16 cellular contexts compared by ENCODE assay signal in genomic region chr2:146048141-146048540, GRCh38.
DNase-seq lines count a peak whose midpoint lies in the region; FAIRE-seq and TF ChIP-seq lines count a peak whose summit lies in the region.
"Had no signal": no experiment of that assay in that cellular context is flagged by ENCODE, and none has a peak within 500 bp of the region (broad histone marks: within the 10 kb centered on the region; RNA-seq: fewer than 3 reads in every experiment).

No MANE protein-coding gene starts in this region.

- no peaks in the 10 kb centered on the region for H3K4me1 ChIP-seq in small intestine (ENCODE audit: control insufficient read depth in 2 of 2, insufficient read depth in 1 of 2, low read depth in 1 of 2, low read length in 1 of 2)
- no peaks in the 10 kb centered on the region for H3K4me1 ChIP-seq in transverse colon

- no peak for TF ChIP-seq POLR2A in transverse colon (IDR thresholded peaks at IDR 0.05)

- in situ Hi-C loops in transverse colon (cut with MboI; ENCODE audit: low pct_ligation_motif_present in 1 of 4, low pct_unique_long_range_greater_than_20kb in 1 of 4, low sequenced_read_pairs in 3 of 4) = no loop called here

- H3K27ac ChIP-seq in small intestine (ENCODE audit: low read depth in 1 of 2, low read length in 1 of 2) (no peak overlapping the region), transverse colon (no peak overlapping the region)

- H3K9me3 ChIP-seq in small intestine (ENCODE audit: control insufficient read depth, low read depth) (no peaks in the 10 kb centered on the region), transverse colon (no peaks in the 10 kb centered on the region)

- TF ChIP-seq EP300 in transverse colon (IDR thresholded peaks at IDR 0.05; ENCODE audit: low read depth) = no peak

- H3K36me3 Mint-ChIP-seq in chondrocyte (ENCODE audit: low read depth) = no peaks in the 10 kb centered on the region

- no peaks in the 10 kb centered on the region for H3K27me3 ChIP-seq in small intestine (ENCODE audit: control insufficient read depth in 2 of 2, insufficient read depth in 2 of 2, low read length in 2 of 2)
- no peaks in the 10 kb centered on the region for H3K27me3 ChIP-seq in transverse colon

- H3K27ac Mint-ChIP-seq in chondrocyte (ENCODE audit: unreplicated experiment) = no peak overlapping the region
- H3K27ac Mint-ChIP-seq: B cell; CD4-positive, alpha-beta T cell; H9 had no signal

- H3K4me3 Mint-ChIP-seq in chondrocyte (ENCODE audit: unreplicated experiment) = no peak overlapping the region
- H3K4me3 Mint-ChIP-seq: B cell; CD4-positive, alpha-beta T cell; H9 had no signal

- H3K4me3 ChIP-seq in small intestine (ENCODE audit: low read depth in 1 of 2, low read length in 2 of 2) (no peak overlapping the region), transverse colon (no peak overlapping the region)
- H3K4me3 ChIP-seq: GM12878 had no signal

- peaks cover 3% of the 10 kb centered on the region for H3K9me3 Mint-ChIP-seq in chondrocyte (ENCODE audit: low read depth)
- H3K9me3 Mint-ChIP-seq: CD4-positive, alpha-beta T cell; H9 had no signal

- DNase-seq in NCI-H748 (lab: John Stamatoyannopoulos, UW; ENCODE audit: unreplicated experiment) (peak; percentile 8), NCI-H748 treated with DMSO at 0.1 percent for 48 hours (lab: John Stamatoyannopoulos, UW) (no peak), NCI-H146 (lab: John Stamatoyannopoulos, UW) (peak; percentile 6), chondrocyte (ENCODE audit: low spot score) (no peak), small intestine (peak; percentile 0), transverse colon (no peak), superior temporal gyrus (ENCODE audit: extremely low spot score) (no peak)
- DNase-seq: C1 segment of cervical spinal cord; Calu3; CD4-positive, alpha-beta T cell; DMS79; GOT3; H9 had no signal

- H3K4me1 Mint-ChIP-seq in chondrocyte (ENCODE audit: low read depth) = peaks cover 3% of the 10 kb centered on the region
- H3K4me1 Mint-ChIP-seq: B cell, H9 had no signal

- WGBS in small intestine, 3 donors = 28 to 74% (median 58%) methylated on average over 1 of the region's 1 CpG
- WGBS in transverse colon (ENCODE audit: low coverage in 1 of 2), 2 donors = 52 to 83% methylated on average over 1 of the region's 1 CpG

- no peaks in the 10 kb centered on the region for H3K27me3 Mint-ChIP-seq in chondrocyte (ENCODE audit: low read depth)
- H3K27me3 Mint-ChIP-seq: B cell; CD4-positive, alpha-beta T cell had no signal

- H3K36me3 ChIP-seq in small intestine (ENCODE audit: control insufficient read depth in 2 of 2, insufficient read depth in 2 of 2, low read length in 2 of 2) (no peaks in the 10 kb centered on the region), transverse colon (no peaks in the 10 kb centered on the region)

- intact Hi-C loops in transverse colon (cut with DNase I; ENCODE audit: low total_unique reads) = no loop called here

- FAIRE-seq in small intestine (lab: Jason Lieb, UNC) = no peak
- FAIRE-seq: A204.1, GM12878 had no signal

- peak; percentile 27 for TF ChIP-seq CTCF in chondrocyte (IDR thresholded peaks at IDR 0.05)
- TF ChIP-seq CTCF in transverse colon (IDR thresholded peaks at IDR 0.05) = no peak

Comparison
In these comparisons a context has a peak if more than half of its experiments do, and no peak if none do; other contexts are left out.
1. DNase-seq: peak in NCI-H748 (single experiment), NCI-H146 (single experiment) and small intestine (single experiment); none in NCI-H748 treated with DMSO at 0.1 percent for 48 hours (single experiment), chondrocyte (single experiment), transverse colon (single experiment) and superior temporal gyrus (single experiment).